13 cellular contexts compared by ENCODE assay signal in genomic region chr3:52483577-52484495, GRCh38. TPM values are rescaled to one million over a fixed set of nuclear protein-coding genes. Genes with fewer than 3 reads are reported as not detected.
DNase-seq lines count a peak whose midpoint lies in the region; ATAC-seq and TF ChIP-seq lines count a peak whose summit lies in the region.
"Had no signal": no experiment of that assay in that cellular context is flagged by ENCODE, and none has a peak within 500 bp of the region (broad histone marks: within the 10 kb centered on the region; RNA-seq: fewer than 3 reads in every experiment).

No MANE protein-coding gene starts in this region.

- H4K20me1 ChIP-seq in osteoblast (ENCODE audit: insufficient read depth, low read length) = peaks cover 14% of the 10 kb centered on the region

- H3K36me3 ChIP-seq in BJ (ENCODE audit: control insufficient read depth, insufficient read depth, low read length) (peaks cover 73% of the 10 kb centered on the region), ascending aorta (peaks cover 77 to 89% of the 10 kb centered on the region in 2 donors), osteoblast (ENCODE audit: insufficient read depth, low read length) (peaks cover 64% of the 10 kb centered on the region)

- intact Hi-C loops in ascending aorta (cut with DNase I) (no loop called here), CD14-positive monocyte (cut with micrococcal nuclease) (no loop called here)

- peak; percentile 91 for DNase-seq in BJ (ENCODE audit: low read depth)
- DNase-seq in ascending aorta (ENCODE audit: low spot score in 2 of 2) = no peak
- peak; percentile 87 for DNase-seq in fibroblast of villous mesenchyme (ENCODE audit: low read depth)
- peak; percentile 94 for DNase-seq in osteoblast (ENCODE audit: insufficient read length, low spot score, missing footprints)
- DNase-seq in midbrain (lab: John Stamatoyannopoulos, UW) = no peak
- DNase-seq in CD14-positive monocyte (ENCODE audit: low spot score) = no peak
- DNase-seq: amygdala, Caco-2, NCI-H2227 treated with DMSO at 0.1 percent for 48 hours, SJCRH30 had no signal

- no peak overlapping the region for H3K4me2 ChIP-seq in osteoblast (ENCODE audit: insufficient read depth, low read length)

- ATAC-seq in GM21717 (IDR thresholded peaks at IDR 0.05; ENCODE audit: unreplicated experiment) (no peak), HG03571 (IDR thresholded peaks at IDR 0.05; ENCODE audit: unreplicated experiment) (no peak)

- peaks cover 22% of the 10 kb centered on the region for H3K4me1 Mint-ChIP-seq in CD14-positive monocyte

- POLR2A ChIA-PET in BJ (lab: Charles Lee) = no interaction called here

- no peaks in the 10 kb centered on the region for H3K9me3 Mint-ChIP-seq in CD14-positive monocyte

- H3K27ac Mint-ChIP-seq in CD14-positive monocyte = no peak overlapping the region

- no peaks in the 10 kb centered on the region for H3K27me3 ChIP-seq in BJ (ENCODE audit: control insufficient read depth, insufficient read depth, low read length)
- H3K27me3 ChIP-seq in ascending aorta = no peaks in the 10 kb centered on the region
- H3K27me3 ChIP-seq in osteoblast (ENCODE audit: insufficient read depth, low read length) = no peaks in the 10 kb centered on the region
- H3K27me3 ChIP-seq: SJCRH30 had no signal

- H3K27me3 Mint-ChIP-seq in CD14-positive monocyte (ENCODE audit: low read depth in 3 of 3) = peaks cover 0 to 3% (median 0%) of the 10 kb centered on the region in 3 donors

- H3K36me3 Mint-ChIP-seq in CD14-positive monocyte = peaks cover 88 to 97% of the 10 kb centered on the region in 2 donors

- H3K4me3 ChIP-seq in BJ (ENCODE audit: low read depth, low read length) (no peak overlapping the region), ascending aorta (no peak overlapping the region), fibroblast of villous mesenchyme (ENCODE audit: low read depth, low read length) (no peak overlapping the region), osteoblast (ENCODE audit: insufficient read depth, low read length) (no peak overlapping the region)
- H3K4me3 ChIP-seq: SJCRH30 had no signal

- no peaks in the 10 kb centered on the region for H3K79me2 ChIP-seq in osteoblast (ENCODE audit: insufficient read depth, low read length)

- H3K4me3 Mint-ChIP-seq in CD14-positive monocyte = no peak overlapping the region

- H3K9me3 ChIP-seq in ascending aorta (no peaks in the 10 kb centered on the region), osteoblast (ENCODE audit: low read depth, low read length) (no peaks in the 10 kb centered on the region)
- H3K9me3 ChIP-seq: Caco-2, SJCRH30 had no signal

- CTCF ChIA-PET in BJ (lab: Yijun Ruan, JAX) = interaction anchor here (3.1 kb wide), 1 partner anchor 12 kb away, joined by 11 read pairs; no protein-coding TSS in a partner anchor

- H3K27ac ChIP-seq in ascending aorta (peak overlapping the region; percentile 40 to 51), osteoblast (ENCODE audit: low read depth, low read length) (no peak overlapping the region)
- H3K27ac ChIP-seq: SJCRH30 had no signal

- TF ChIP-seq CTCF in BJ (IDR thresholded peaks at IDR 0.05; ENCODE audit: insufficient read depth, low read depth, low read length) (no peak), ascending aorta (IDR thresholded peaks at IDR 0.05) (no peak), fibroblast of villous mesenchyme (IDR thresholded peaks at IDR 0.05; ENCODE audit: insufficient read depth, low read depth, low read length) (no peak), osteoblast (IDR thresholded peaks at IDR 0.05; ENCODE audit: extremely low read depth, low read depth, low read length) (no peak), CD14-positive monocyte (IDR thresholded peaks at IDR 0.05) (no peak)

- H2AFZ ChIP-seq in osteoblast (ENCODE audit: low read length) = no peak overlapping the region

- H3K4me1 ChIP-seq in ascending aorta = peaks cover 0 to 3% of the 10 kb centered on the region in 2 donors
- H3K4me1 ChIP-seq in osteoblast (ENCODE audit: insufficient read depth, low read length) = no peaks in the 10 kb centered on the region
- H3K4me1 ChIP-seq: Caco-2, SJCRH30 had no signal

RNA-seq across cellular contexts. Expression of gene STAB1, which starts 11.3 kb away (rescaled TPM):
- polyA plus RNA-seq in BJ (2011; rRNA removed) = 0.01 and 0.05 TPM in 2 replicates
- polyA minus RNA-seq in BJ (2011; rRNA and poly(A)+ RNA removed) = 0.14 TPM in 1 of 2 replicates, not detected in the other
- total RNA-seq in ascending aorta = 363 TPM
- total RNA-seq in fibroblast of villous mesenchyme = under 0.01 and 0.43 TPM in 2 replicates
- total RNA-seq in osteoblast = 0.59 and 1.1 TPM in 2 replicates
- 10 to 100 TPM in 1 of 2 donors, 1 to 10 TPM in 1; 3.8 to 15.8 TPM for polyA plus RNA-seq in CD14-positive monocyte
- total RNA-seq: osteocyte, SJCRH30 had no signal

RNA-seq across cellular contexts. Expression of gene NISCH, which starts 28.4 kb away (rescaled TPM):
- polyA plus RNA-seq in BJ (2011; rRNA removed) (66.4 and 95.3 TPM in 2 replicates), CD14-positive monocyte (10 to 100 TPM in 1 of 2 donors, 1 to 10 TPM in 1; 9.7 to 13.1 TPM)
- 75.1 and 84.2 TPM in 2 replicates for polyA minus RNA-seq in BJ (2011; rRNA and poly(A)+ RNA removed)
- total RNA-seq in ascending aorta (58.3 TPM), fibroblast of villous mesenchyme (75.7 and 82.5 TPM in 2 replicates), osteoblast (72.2 and 83.2 TPM in 2 replicates)

RNA-seq across cellular contexts. Expression of gene TNNC1, which starts 30.0 kb away (rescaled TPM):
- polyA plus RNA-seq in BJ (2011; rRNA removed) (1.7 TPM in 2 replicates), CD14-positive monocyte (not detected)
- 0.71 TPM in 1 of 2 replicates, not detected in the other for polyA minus RNA-seq in BJ (2011; rRNA and poly(A)+ RNA removed)
- total RNA-seq in ascending aorta (68.6 TPM), fibroblast of villous mesenchyme (0.64 and 1.3 TPM in 2 replicates), osteoblast (0.29 and 0.36 TPM in 2 replicates)
- total RNA-seq: osteocyte had no signal

RNA-seq across cellular contexts. Expression of gene SEMA3G, which starts 38.9 kb away (rescaled TPM):
- polyA plus RNA-seq in BJ (2011; rRNA removed) = not detected in 2 replicates
- not detected in 2 replicates for polyA minus RNA-seq in BJ (2011; rRNA and poly(A)+ RNA removed)
- 163 TPM for total RNA-seq in ascending aorta
- 0.32 TPM in 1 of 2 replicates, not detected in the other for total RNA-seq in fibroblast of villous mesenchyme
- total RNA-seq in osteoblast = under 0.01 TPM in 1 of 2 replicates, not detected in the other
- not detected for polyA plus RNA-seq in CD14-positive monocyte
- total RNA-seq: osteocyte had no signal

RNA-seq across cellular contexts. Expression of gene NT5DC2, which starts 49.8 kb away (rescaled TPM):
- 132 and 186 TPM in 2 replicates for polyA plus RNA-seq in BJ (2011; rRNA removed)
- polyA minus RNA-seq in BJ (2011; rRNA and poly(A)+ RNA removed) = 150 and 175 TPM in 2 replicates
- 95.5 TPM for total RNA-seq in ascending aorta
- 45.8 and 85.0 TPM in 2 replicates for total RNA-seq in fibroblast of villous mesenchyme
- total RNA-seq in osteoblast = 45.4 and 52.5 TPM in 2 replicates
- polyA plus RNA-seq in CD14-positive monocyte = under 1 TPM; 0.66 to 0.67 TPM

Comparison
In these comparisons a context has a peak if more than half of its experiments do, and no peak if none do; other contexts are left out.
1. DNase-seq: peak in BJ (single experiment), fibroblast of villous mesenchyme (single experiment) and osteoblast (single experiment); none in ascending aorta (0 of 2), midbrain (single experiment) and CD14-positive monocyte (single experiment).
2. RNA of gene STAB1, which starts 11.3 kb away (total RNA-seq): 363 TPM in ascending aorta (single experiment); 0.59 to 1.1 TPM in osteoblast and under 0.01 to 0.43 TPM in fibroblast of villous mesenchyme; every median in the first group is over 100 times any median in the second.
3. RNA of gene TNNC1, which starts 30.0 kb away (total RNA-seq): 68.6 TPM in ascending aorta (single experiment); 0.64 to 1.3 TPM in fibroblast of villous mesenchyme and 0.29 to 0.36 TPM in osteoblast; every median in the first group is over 10 times any median in the second.